1 cellular context compared by ENCODE assay signal in the genomic region with DNA sequence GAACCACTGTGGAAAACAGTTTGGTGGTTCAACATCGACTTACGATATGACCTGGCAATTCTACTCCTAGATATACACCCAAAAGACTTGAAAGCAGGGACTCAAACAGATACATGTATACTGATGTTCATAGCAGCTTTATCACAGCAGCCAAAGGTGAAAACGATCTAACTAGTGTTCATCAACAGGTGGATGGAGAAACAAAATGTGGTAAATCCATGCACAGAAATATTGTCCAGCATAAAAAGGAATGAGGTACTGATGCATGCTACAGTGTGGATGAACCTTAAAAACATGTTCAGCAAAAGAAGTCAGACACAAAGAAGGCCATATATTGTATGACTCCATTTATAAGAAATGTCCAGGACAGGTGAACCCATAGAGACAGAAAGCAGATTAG.
TF ChIP-seq lines count a peak whose summit lies in the region.

No MANE protein-coding gene starts in this region.

TF ChIP-seq in HEK293, 187 proteins besides CTCF, POLR2A, EP300 and RAD21 (continued from another document):
- TF ChIP-seq, protein P1, sequence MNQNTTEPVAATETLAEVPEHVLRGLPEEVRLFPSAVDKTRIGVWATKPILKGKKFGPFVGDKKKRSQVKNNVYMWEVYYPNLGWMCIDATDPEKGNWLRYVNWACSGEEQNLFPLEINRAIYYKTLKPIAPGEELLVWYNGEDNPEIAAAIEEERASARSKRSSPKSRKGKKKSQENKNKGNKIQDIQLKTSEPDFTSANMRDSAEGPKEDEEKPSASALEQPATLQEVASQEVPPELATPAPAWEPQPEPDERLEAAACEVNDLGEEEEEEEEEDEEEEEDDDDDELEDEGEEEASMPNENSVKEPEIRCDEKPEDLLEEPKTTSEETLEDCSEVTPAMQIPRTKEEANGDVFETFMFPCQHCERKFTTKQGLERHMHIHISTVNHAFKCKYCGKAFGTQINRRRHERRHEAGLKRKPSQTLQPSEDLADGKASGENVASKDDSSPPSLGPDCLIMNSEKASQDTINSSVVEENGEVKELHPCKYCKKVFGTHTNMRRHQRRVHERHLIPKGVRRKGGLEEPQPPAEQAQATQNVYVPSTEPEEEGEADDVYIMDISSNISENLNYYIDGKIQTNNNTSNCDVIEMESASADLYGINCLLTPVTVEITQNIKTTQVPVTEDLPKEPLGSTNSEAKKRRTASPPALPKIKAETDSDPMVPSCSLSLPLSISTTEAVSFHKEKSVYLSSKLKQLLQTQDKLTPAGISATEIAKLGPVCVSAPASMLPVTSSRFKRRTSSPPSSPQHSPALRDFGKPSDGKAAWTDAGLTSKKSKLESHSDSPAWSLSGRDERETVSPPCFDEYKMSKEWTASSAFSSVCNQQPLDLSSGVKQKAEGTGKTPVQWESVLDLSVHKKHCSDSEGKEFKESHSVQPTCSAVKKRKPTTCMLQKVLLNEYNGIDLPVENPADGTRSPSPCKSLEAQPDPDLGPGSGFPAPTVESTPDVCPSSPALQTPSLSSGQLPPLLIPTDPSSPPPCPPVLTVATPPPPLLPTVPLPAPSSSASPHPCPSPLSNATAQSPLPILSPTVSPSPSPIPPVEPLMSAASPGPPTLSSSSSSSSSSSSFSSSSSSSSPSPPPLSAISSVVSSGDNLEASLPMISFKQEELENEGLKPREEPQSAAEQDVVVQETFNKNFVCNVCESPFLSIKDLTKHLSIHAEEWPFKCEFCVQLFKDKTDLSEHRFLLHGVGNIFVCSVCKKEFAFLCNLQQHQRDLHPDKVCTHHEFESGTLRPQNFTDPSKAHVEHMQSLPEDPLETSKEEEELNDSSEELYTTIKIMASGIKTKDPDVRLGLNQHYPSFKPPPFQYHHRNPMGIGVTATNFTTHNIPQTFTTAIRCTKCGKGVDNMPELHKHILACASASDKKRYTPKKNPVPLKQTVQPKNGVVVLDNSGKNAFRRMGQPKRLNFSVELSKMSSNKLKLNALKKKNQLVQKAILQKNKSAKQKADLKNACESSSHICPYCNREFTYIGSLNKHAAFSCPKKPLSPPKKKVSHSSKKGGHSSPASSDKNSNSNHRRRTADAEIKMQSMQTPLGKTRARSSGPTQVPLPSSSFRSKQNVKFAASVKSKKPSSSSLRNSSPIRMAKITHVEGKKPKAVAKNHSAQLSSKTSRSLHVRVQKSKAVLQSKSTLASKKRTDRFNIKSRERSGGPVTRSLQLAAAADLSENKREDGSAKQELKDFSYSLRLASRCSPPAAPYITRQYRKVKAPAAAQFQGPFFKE (tag by site-specific recombination; IDR thresholded peaks at IDR 0.05; ENCODE audit: borderline replicate concordance) = no peak
- TF ChIP-seq, protein P2, sequence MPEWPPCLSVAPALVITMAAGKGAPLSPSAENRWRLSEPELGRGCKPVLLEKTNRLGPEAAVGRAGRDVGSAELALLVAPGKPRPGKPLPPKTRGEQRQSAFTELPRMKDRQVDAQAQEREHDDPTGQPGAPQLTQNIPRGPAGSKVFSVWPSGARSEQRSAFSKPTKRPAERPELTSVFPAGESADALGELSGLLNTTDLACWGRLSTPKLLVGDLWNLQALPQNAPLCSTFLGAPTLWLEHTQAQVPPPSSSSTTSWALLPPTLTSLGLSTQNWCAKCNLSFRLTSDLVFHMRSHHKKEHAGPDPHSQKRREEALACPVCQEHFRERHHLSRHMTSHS (tag by site-specific recombination; IDR thresholded peaks at IDR 0.05) = no peak
- no peak for TF ChIP-seq OVOL3 (tag by site-specific recombination; IDR thresholded peaks at IDR 0.05)
- no peak for TF ChIP-seq ZNF146 (tag by site-specific recombination; IDR thresholded peaks at IDR 0.05)
- no peak for TF ChIP-seq ZNF529 (tag by site-specific recombination; IDR thresholded peaks at IDR 0.05; ENCODE audit: insufficient replicate concordance)
- no peak for TF ChIP-seq MYNN (tag by site-specific recombination; IDR thresholded peaks at IDR 0.05; ENCODE audit: borderline replicate concordance)
- TF ChIP-seq, protein P3, sequence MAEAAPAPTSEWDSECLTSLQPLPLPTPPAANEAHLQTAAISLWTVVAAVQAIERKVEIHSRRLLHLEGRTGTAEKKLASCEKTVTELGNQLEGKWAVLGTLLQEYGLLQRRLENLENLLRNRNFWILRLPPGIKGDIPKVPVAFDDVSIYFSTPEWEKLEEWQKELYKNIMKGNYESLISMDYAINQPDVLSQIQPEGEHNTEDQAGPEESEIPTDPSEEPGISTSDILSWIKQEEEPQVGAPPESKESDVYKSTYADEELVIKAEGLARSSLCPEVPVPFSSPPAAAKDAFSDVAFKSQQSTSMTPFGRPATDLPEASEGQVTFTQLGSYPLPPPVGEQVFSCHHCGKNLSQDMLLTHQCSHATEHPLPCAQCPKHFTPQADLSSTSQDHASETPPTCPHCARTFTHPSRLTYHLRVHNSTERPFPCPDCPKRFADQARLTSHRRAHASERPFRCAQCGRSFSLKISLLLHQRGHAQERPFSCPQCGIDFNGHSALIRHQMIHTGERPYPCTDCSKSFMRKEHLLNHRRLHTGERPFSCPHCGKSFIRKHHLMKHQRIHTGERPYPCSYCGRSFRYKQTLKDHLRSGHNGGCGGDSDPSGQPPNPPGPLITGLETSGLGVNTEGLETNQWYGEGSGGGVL (tag by site-specific recombination; IDR thresholded peaks at IDR 0.05) = no peak
- TF ChIP-seq, protein P4, sequence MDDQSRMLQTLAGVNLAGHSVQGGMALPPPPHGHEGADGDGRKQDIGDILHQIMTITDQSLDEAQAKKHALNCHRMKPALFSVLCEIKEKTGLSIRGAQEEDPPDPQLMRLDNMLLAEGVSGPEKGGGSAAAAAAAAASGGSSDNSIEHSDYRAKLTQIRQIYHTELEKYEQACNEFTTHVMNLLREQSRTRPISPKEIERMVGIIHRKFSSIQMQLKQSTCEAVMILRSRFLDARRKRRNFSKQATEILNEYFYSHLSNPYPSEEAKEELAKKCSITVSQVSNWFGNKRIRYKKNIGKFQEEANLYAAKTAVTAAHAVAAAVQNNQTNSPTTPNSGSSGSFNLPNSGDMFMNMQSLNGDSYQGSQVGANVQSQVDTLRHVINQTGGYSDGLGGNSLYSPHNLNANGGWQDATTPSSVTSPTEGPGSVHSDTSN (CRISPR knock-in tag; IDR thresholded peaks at IDR 0.05) = no peak
- no peak for TF ChIP-seq HOXD13 (CRISPR knock-in tag; IDR thresholded peaks at IDR 0.05; ENCODE audit: borderline replicate concordance)
- peak; percentile 81 for TF ChIP-seq SCRT2 (tag by site-specific recombination; IDR thresholded peaks at IDR 0.05)
